In genomic region chr3:123357275-123357674, GRCh38 we compare ENCODE assay signal across 20 cellular contexts.
"Had no signal": no experiment of that assay in that cellular context is flagged by ENCODE, and none has a peak within 500 bp of the region (broad histone marks: within the 10 kb centered on the region; RNA-seq: fewer than 3 reads in every experiment).

No MANE protein-coding gene starts in this region.

- H3K4me3 Mint-ChIP-seq: activated CD4-positive, alpha-beta memory T cell treated with anti-CD3 and anti-CD28 coated beads, Interleukin-2, amount 10 ng/mL, durations not matched to agents 7 days and 5 days; activated CD4-positive, alpha-beta T cell treated with anti-CD3 and anti-CD28 coated beads, Interleukin-2, amount 10 ng/mL, durations not matched to agents 24 days and 14 days; activated naive CD4-positive, alpha-beta T cell treated with anti-CD3 and anti-CD28 coated beads for 36 hours; activated naive CD8-positive, alpha-beta T cell treated with anti-CD3 and anti-CD28 coated beads, Interleukin-2, amount 10 ng/mL, durations not matched to agents 7 days and 5 days; activated T-cell treated with anti-CD3 and anti-CD28 coated beads, Interleukin-2, amount 50 U/mL, for 72 hours; memory B cell; natural killer cell treated with Interleukin-12 subunit alpha and Interleukin-12 subunit beta and Interleukin-15 and Interleukin-18, amount 100 ng/mL, for 72 hours; stimulated activated naive CD8-positive, alpha-beta T cell treated with anti-CD3 and anti-CD28 coated beads, Interleukin-15, Interleukin-2, amounts not matched to agents 100 ng/mL and 50 ng/mL, for 24 hours had no signal

- DNase-seq: activated CD4-positive, alpha-beta memory T cell treated with anti-CD3 and anti-CD28 coated beads, Interleukin-2, amount 10 ng/mL, durations not matched to agents 7 days and 5 days; activated CD4-positive, alpha-beta T cell treated with anti-CD3 and anti-CD28 coated beads, Interleukin-2, amount 10 ng/mL, durations not matched to agents 24 days and 14 days; activated effector memory CD4-positive, alpha-beta T cell treated with Interleukin-2 at 50 U/mL for 16 hours; activated naive CD4-positive, alpha-beta T cell treated with anti-CD3 and anti-CD28 coated beads for 36 hours; activated naive CD8-positive, alpha-beta T cell treated with anti-CD3 and anti-CD28 coated beads, Interleukin-2, amount 10 ng/mL, durations not matched to agents 7 days and 5 days; activated T-cell treated with anti-CD3 and anti-CD28 coated beads, Interleukin-2, amount 50 U/mL, for 72 hours; amniotic stem cell; colonic mucosa; hypothalamus; ovary; right cardiac atrium; stimulated activated CD4-positive, alpha-beta T cell treated with anti-CD3 and anti-CD28 coated beads, Interleukin-1b, Interleukin-23, amount 100 ng/mL, for 48 hours; substantia nigra; T-helper 9 cell; thyroid gland; upper lobe of right lung had no signal

- H3K4me1 Mint-ChIP-seq: activated CD4-positive, alpha-beta memory T cell treated with anti-CD3 and anti-CD28 coated beads, Interleukin-2, amount 10 ng/mL, durations not matched to agents 7 days and 5 days; activated CD4-positive, alpha-beta T cell treated with anti-CD3 and anti-CD28 coated beads, Interleukin-2, amount 10 ng/mL, durations not matched to agents 24 days and 14 days; activated naive CD8-positive, alpha-beta T cell treated with anti-CD3 and anti-CD28 coated beads, Interleukin-2, amount 10 ng/mL, durations not matched to agents 7 days and 5 days; memory B cell had no signal

- H3K27ac Mint-ChIP-seq: activated CD4-positive, alpha-beta memory T cell treated with anti-CD3 and anti-CD28 coated beads, Interleukin-2, amount 10 ng/mL, durations not matched to agents 7 days and 5 days; activated CD4-positive, alpha-beta T cell treated with anti-CD3 and anti-CD28 coated beads, Interleukin-2, amount 10 ng/mL, durations not matched to agents 24 days and 14 days; activated naive CD4-positive, alpha-beta T cell treated with anti-CD3 and anti-CD28 coated beads for 36 hours; activated naive CD8-positive, alpha-beta T cell treated with anti-CD3 and anti-CD28 coated beads, Interleukin-2, amount 10 ng/mL, durations not matched to agents 7 days and 5 days; activated T-cell treated with anti-CD3 and anti-CD28 coated beads, Interleukin-2, amount 50 U/mL, for 72 hours; memory B cell; natural killer cell treated with Interleukin-12 subunit alpha and Interleukin-12 subunit beta and Interleukin-15 and Interleukin-18, amount 100 ng/mL, for 72 hours; stimulated activated naive CD8-positive, alpha-beta T cell treated with anti-CD3 and anti-CD28 coated beads, Interleukin-15, Interleukin-2, amounts not matched to agents 100 ng/mL and 50 ng/mL, for 24 hours had no signal

- H3K36me3 Mint-ChIP-seq: activated naive CD8-positive, alpha-beta T cell treated with anti-CD3 and anti-CD28 coated beads, Interleukin-2, amount 10 ng/mL, durations not matched to agents 7 days and 5 days; natural killer cell treated with Interleukin-12 subunit alpha and Interleukin-12 subunit beta and Interleukin-15 and Interleukin-18, amount 100 ng/mL, for 72 hours had no signal

- ATAC-seq: activated T-cell treated with anti-CD3 and anti-CD28 coated beads, Interleukin-2, amount 50 U/mL, for 72 hours; gastroesophageal sphincter; natural killer cell treated with Interleukin-12 subunit alpha and Interleukin-12 subunit beta and Interleukin-15 and Interleukin-18, amount 100 ng/mL, for 72 hours; right cardiac atrium; upper lobe of right lung had no signal

- H3K9me3 Mint-ChIP-seq: activated CD4-positive, alpha-beta memory T cell treated with anti-CD3 and anti-CD28 coated beads, Interleukin-2, amount 10 ng/mL, durations not matched to agents 7 days and 5 days; activated CD4-positive, alpha-beta T cell treated with anti-CD3 and anti-CD28 coated beads, Interleukin-2, amount 10 ng/mL, durations not matched to agents 24 days and 14 days; natural killer cell treated with Interleukin-12 subunit alpha and Interleukin-12 subunit beta and Interleukin-15 and Interleukin-18, amount 100 ng/mL, for 72 hours had no signal
